In genomic region chr7:27901028-27901760, GRCh38 we compare ENCODE assay signal across 8 cellular contexts.
A peak's percentile ranks its signal among the peaks of the same experiment; 100 is the strongest.
DNase-seq lines count a peak whose midpoint lies in the region; ATAC-seq and TF ChIP-seq lines count a peak whose summit lies in the region.

No MANE protein-coding gene starts in this region.

- POLR2A ChIA-PET in CD8-positive, alpha-beta memory T cell (lab: Charles Lee) = no interaction called here
- POLR2A ChIA-PET in activated CD4-positive, alpha-beta memory T cell treated with anti-CD3 and anti-CD28 coated beads for 36 hours (lab: Charles Lee) = interaction anchor here (0.6 kb wide), 1 partner anchor 679 kb away, joined by 3 read pairs; no protein-coding TSS in a partner anchor

- peaks cover 16% of the 10 kb centered on the region for H3K4me1 ChIP-seq in CD8-positive, alpha-beta memory T cell (ENCODE audit: insufficient read depth, low read length)
- H3K4me1 ChIP-seq in upper lobe of right lung (peaks cover 16% of the 10 kb centered on the region), aorta (ENCODE audit: control insufficient read depth in 1 of 2, insufficient read depth in 2 of 2, low read length in 2 of 2) (no peaks in the 10 kb centered on the region)

- H3K27ac Mint-ChIP-seq in CD8-positive, alpha-beta memory T cell = peak overlapping the region; percentile 39 to 85 (median 74)
- no peak overlapping the region for H3K27ac Mint-ChIP-seq in activated CD4-positive, alpha-beta memory T cell treated with anti-CD3 and anti-CD28 coated beads for 36 hours
- peak overlapping the region; percentile 89 to 97 (median 92) for H3K27ac Mint-ChIP-seq in immature natural killer cell

- no peaks in the 10 kb centered on the region for H3K9me3 Mint-ChIP-seq in CD8-positive, alpha-beta memory T cell
- no peaks in the 10 kb centered on the region for H3K9me3 Mint-ChIP-seq in activated CD4-positive, alpha-beta memory T cell treated with anti-CD3 and anti-CD28 coated beads for 36 hours
- H3K9me3 Mint-ChIP-seq in immature natural killer cell = no peaks in the 10 kb centered on the region

- H3K9me3 ChIP-seq in CD8-positive, alpha-beta memory T cell (ENCODE audit: low read length) = no peaks in the 10 kb centered on the region
- H3K9me3 ChIP-seq in upper lobe of right lung (no peaks in the 10 kb centered on the region), aorta (ENCODE audit: control insufficient read depth, low read length) (no peaks in the 10 kb centered on the region)

- ATAC-seq in GM19372 (IDR thresholded peaks at IDR 0.05; ENCODE audit: low read depth, unreplicated experiment) (peak; percentile 93), HG03439 (IDR thresholded peaks at IDR 0.05; ENCODE audit: unreplicated experiment) (peak; percentile 75), upper lobe of right lung (peak; percentile 59), aorta (ENCODE audit: low FRiP score) (no peak)

- no peaks in the 10 kb centered on the region for H3K27me3 Mint-ChIP-seq in CD8-positive, alpha-beta memory T cell
- H3K27me3 Mint-ChIP-seq in activated CD4-positive, alpha-beta memory T cell treated with anti-CD3 and anti-CD28 coated beads for 36 hours = no peaks in the 10 kb centered on the region
- peaks cover 4 to 22% (median 6%) of the 10 kb centered on the region in 3 donors for H3K27me3 Mint-ChIP-seq in immature natural killer cell (ENCODE audit: low read depth in 3 of 3)

- WGBS in aorta, 2 donors = 15 to 16% methylated on average over 5 of the region's 5 CpGs

- intact Hi-C loops in activated CD4-positive, alpha-beta memory T cell treated with anti-CD3 and anti-CD28 coated beads for 36 hours (cut with micrococcal nuclease) = loop anchor here (1.0 to 10.0 kb wide), 5 partner anchors 74 to 254 kb away; no protein-coding TSS in a partner anchor
- intact Hi-C loops in upper lobe of right lung (cut with DNase I) = no loop called here
- intact Hi-C loops in aorta (cut with DNase I) = no loop called here

- DNase-seq in CD8-positive, alpha-beta memory T cell = peak in 1 of 5 donors; percentile 8
- peak; percentile 34 for DNase-seq in activated CD4-positive, alpha-beta memory T cell treated with anti-CD3 and anti-CD28 coated beads for 36 hours
- DNase-seq in immature natural killer cell = peak; percentile 63 to 65 (median 64)
- DNase-seq in upper lobe of right lung = no peak
- no peak for DNase-seq in aorta
- DNase-seq in SK-N-DZ (ENCODE audit: low spot score) = no peak

- H3K27me3 ChIP-seq in CD8-positive, alpha-beta memory T cell (ENCODE audit: insufficient read depth, low read length, poor library complexity, severe bottlenecking) = no peaks in the 10 kb centered on the region
- H3K27me3 ChIP-seq in upper lobe of right lung (no peaks in the 10 kb centered on the region), aorta (ENCODE audit: control insufficient read depth in 1 of 2, insufficient read depth in 2 of 2, low read length in 1 of 2) (no peaks in the 10 kb centered on the region)

- peak overlapping the region; percentile 64 to 81 (median 71) for H3K4me3 Mint-ChIP-seq in CD8-positive, alpha-beta memory T cell
- H3K4me3 Mint-ChIP-seq in activated CD4-positive, alpha-beta memory T cell treated with anti-CD3 and anti-CD28 coated beads for 36 hours = no peak overlapping the region
- peak overlapping the region; percentile 68 to 81 (median 72) for H3K4me3 Mint-ChIP-seq in immature natural killer cell

- TF ChIP-seq CTCF in upper lobe of right lung (IDR thresholded peaks at IDR 0.05) = no peak

- CTCF ChIA-PET in CD8-positive, alpha-beta memory T cell (lab: Charles Lee) = no interaction called here
- CTCF ChIA-PET in activated CD4-positive, alpha-beta memory T cell treated with anti-CD3 and anti-CD28 coated beads for 36 hours (lab: Charles Lee) = no interaction called here

- no peaks in the 10 kb centered on the region for H3K36me3 Mint-ChIP-seq in CD8-positive, alpha-beta memory T cell
- H3K36me3 Mint-ChIP-seq in activated CD4-positive, alpha-beta memory T cell treated with anti-CD3 and anti-CD28 coated beads for 36 hours = no peaks in the 10 kb centered on the region
- no peaks in the 10 kb centered on the region for H3K36me3 Mint-ChIP-seq in immature natural killer cell

- peaks cover 29 to 45% (median 34%) of the 10 kb centered on the region in 3 donors for H3K4me1 Mint-ChIP-seq in CD8-positive, alpha-beta memory T cell
- H3K4me1 Mint-ChIP-seq in activated CD4-positive, alpha-beta memory T cell treated with anti-CD3 and anti-CD28 coated beads for 36 hours (ENCODE audit: low read depth) = peaks cover 19% of the 10 kb centered on the region
- H3K4me1 Mint-ChIP-seq in immature natural killer cell = peaks cover 59 to 89% of the 10 kb centered on the region in 2 donors

- no peaks in the 10 kb centered on the region for H3K36me3 ChIP-seq in CD8-positive, alpha-beta memory T cell (ENCODE audit: insufficient read depth, low read length)
- H3K36me3 ChIP-seq in upper lobe of right lung = no peaks in the 10 kb centered on the region
- H3K36me3 ChIP-seq in aorta (ENCODE audit: control insufficient read depth in 1 of 2, insufficient read depth in 2 of 2, low read length in 1 of 2) = no peaks in the 10 kb centered on the region

- H3K4me3 ChIP-seq in CD8-positive, alpha-beta memory T cell (ENCODE audit: low read length) = no peak overlapping the region
- H3K4me3 ChIP-seq in upper lobe of right lung = peak overlapping the region; percentile 12
- peak overlapping the region in 1 of 2 donors; percentile 4 for H3K4me3 ChIP-seq in aorta (ENCODE audit: low read length in 2 of 2)

- no peak overlapping the region for H3K27ac ChIP-seq in CD8-positive, alpha-beta memory T cell (ENCODE audit: low read depth, low read length)
- H3K27ac ChIP-seq in upper lobe of right lung = peak overlapping the region; percentile 75
- peak overlapping the region in 1 of 2 donors; percentile 25 for H3K27ac ChIP-seq in aorta (ENCODE audit: low read depth in 1 of 2, low read length in 2 of 2)

Comparison
In these comparisons a context has a peak if more than half of its experiments do, and no peak if none do; other contexts are left out.
1. DNase-seq: peak in activated CD4-positive, alpha-beta memory T cell treated with anti-CD3 and anti-CD28 coated beads for 36 hours (single experiment) and immature natural killer cell (3 of 3); none in upper lobe of right lung (single experiment), aorta (0 of 2) and SK-N-DZ (single experiment).